ENCODE assay signal across 14 cellular contexts in genomic region chr7:40799-41750, GRCh38.
DNase-seq lines count a peak whose midpoint lies in the region; ATAC-seq and TF ChIP-seq lines count a peak whose summit lies in the region.
"Had no signal": no experiment of that assay in that cellular context is flagged by ENCODE, and none has a peak within 500 bp of the region (broad histone marks: within the 10 kb centered on the region; RNA-seq: fewer than 3 reads in every experiment).

No MANE protein-coding gene starts in this region.

- H3K4me3 ChIP-seq in ascending aorta (no peak overlapping the region), mesenchymal stem cell (ENCODE audit: insufficient read depth in 1 of 2, low read depth in 1 of 2, low read length in 2 of 2) (no peak overlapping the region)
- H3K4me3 ChIP-seq: coronary artery had no signal

- DNase-seq in activated CD4-positive, alpha-beta T cell treated with anti-CD3 and anti-CD28 coated beads, Interleukin-2, amount 10 ng/mL, durations not matched to agents 24 days and 14 days, result peak; percentile 51
- DNase-seq in activated CD4-positive, alpha-beta T cell treated with anti-CD3 and anti-CD28 coated beads for 1 hour, result no peak
- DNase-seq in ascending aorta (ENCODE audit: low spot score in 2 of 2) (peak; percentile 5 to 52), mesenchymal stem cell (no peak), dermis blood vessel endothelial cell (no peak)
- peak; percentile 1 to 41 for DNase-seq in stimulated activated effector memory CD8-positive, alpha-beta T cell treated with anti-CD3 and anti-CD28 coated beads, Interleukin-12 subunit alpha, Interleukin-12 subunit beta, amount 100 ng/mL, for 72 hours (ENCODE audit: low spot score in 2 of 2)
- DNase-seq: 8988T, DMS79, NCI-H1436 treated with DMSO at 0.1 percent for 48 hours, NCI-H446 treated with DMSO at 0.1 percent for 48 hours had no signal

- H3K4me1 Mint-ChIP-seq in activated CD4-positive, alpha-beta T cell treated with anti-CD3 and anti-CD28 coated beads, Interleukin-2, amount 10 ng/mL, durations not matched to agents 24 days and 14 days, result no peaks in the 10 kb centered on the region
- H3K4me1 Mint-ChIP-seq in stimulated activated effector memory CD8-positive, alpha-beta T cell treated with anti-CD3 and anti-CD28 coated beads, Interleukin-12 subunit alpha, Interleukin-12 subunit beta, amount 100 ng/mL, for 72 hours, result no peaks in the 10 kb centered on the region

- H2BK12ac ChIP-seq in mesenchymal stem cell (ENCODE audit: low read length in 2 of 2), result no peak overlapping the region

- H3K9me3 ChIP-seq in ascending aorta (no peaks in the 10 kb centered on the region), mesenchymal stem cell (ENCODE audit: control insufficient read depth, low read length) (no peaks in the 10 kb centered on the region)

- no peak overlapping the region for H3K27ac Mint-ChIP-seq in activated CD4-positive, alpha-beta T cell treated with anti-CD3 and anti-CD28 coated beads, Interleukin-2, amount 10 ng/mL, durations not matched to agents 24 days and 14 days
- H3K27ac Mint-ChIP-seq in stimulated activated effector memory CD8-positive, alpha-beta T cell treated with anti-CD3 and anti-CD28 coated beads, Interleukin-12 subunit alpha, Interleukin-12 subunit beta, amount 100 ng/mL, for 72 hours, result no peak overlapping the region

- H3K23ac ChIP-seq in mesenchymal stem cell (ENCODE audit: low read length in 2 of 2), result no peak overlapping the region

- no peak overlapping the region for H3K18ac ChIP-seq in mesenchymal stem cell (ENCODE audit: low read depth in 1 of 2, low read length in 2 of 2)

- intact Hi-C loops in activated CD4-positive, alpha-beta T cell treated with anti-CD3 and anti-CD28 coated beads, Interleukin-2, amount 10 ng/mL, durations not matched to agents 24 days and 14 days (cut with micrococcal nuclease), result no loop called here
- intact Hi-C loops in ascending aorta (cut with DNase I), result no loop called here

- no peak overlapping the region for H3K4me3 Mint-ChIP-seq in activated CD4-positive, alpha-beta T cell treated with anti-CD3 and anti-CD28 coated beads, Interleukin-2, amount 10 ng/mL, durations not matched to agents 24 days and 14 days
- H3K4me3 Mint-ChIP-seq in stimulated activated effector memory CD8-positive, alpha-beta T cell treated with anti-CD3 and anti-CD28 coated beads, Interleukin-12 subunit alpha, Interleukin-12 subunit beta, amount 100 ng/mL, for 72 hours, result no peak overlapping the region

- no peak overlapping the region for H4K8ac ChIP-seq in mesenchymal stem cell (ENCODE audit: low read length)

- no peak overlapping the region for H2BK5ac ChIP-seq in mesenchymal stem cell (ENCODE audit: low read depth, low read length, poor library complexity, severe bottlenecking)

- no peaks in the 10 kb centered on the region for H3K4me1 ChIP-seq in ascending aorta
- H3K4me1 ChIP-seq in mesenchymal stem cell (ENCODE audit: control insufficient read depth, insufficient read depth, low read depth, low read length), result peaks cover 2% of the 10 kb centered on the region

- no peaks in the 10 kb centered on the region for H3K9me3 Mint-ChIP-seq in activated CD4-positive, alpha-beta T cell treated with anti-CD3 and anti-CD28 coated beads, Interleukin-2, amount 10 ng/mL, durations not matched to agents 24 days and 14 days
- no peaks in the 10 kb centered on the region for H3K9me3 Mint-ChIP-seq in stimulated activated effector memory CD8-positive, alpha-beta T cell treated with anti-CD3 and anti-CD28 coated beads, Interleukin-12 subunit alpha, Interleukin-12 subunit beta, amount 100 ng/mL, for 72 hours

- no peak for ATAC-seq in stimulated activated effector memory CD8-positive, alpha-beta T cell treated with anti-CD3 and anti-CD28 coated beads, Interleukin-12 subunit alpha, Interleukin-12 subunit beta, amount 100 ng/mL, for 72 hours
- ATAC-seq in SK-N-SH treated with all-trans-retinoic acid at 6 μM for 48 hours (no peak), HG02840 (IDR thresholded peaks at IDR 0.05; ENCODE audit: low FRiP score, unreplicated experiment) (no peak)

- no peak overlapping the region for H2AK5ac ChIP-seq in mesenchymal stem cell (ENCODE audit: low read length, severe bottlenecking)

- H3K79me1 ChIP-seq in mesenchymal stem cell (replicated peaks; ENCODE audit: low read length, poor library complexity, severe bottlenecking), result no peaks in the 10 kb centered on the region

- WGBS in mesenchymal stem cell, result 86% methylated on average over 15 of the region's 16 CpGs

- H3K27me3 Mint-ChIP-seq in activated CD4-positive, alpha-beta T cell treated with anti-CD3 and anti-CD28 coated beads, Interleukin-2, amount 10 ng/mL, durations not matched to agents 24 days and 14 days, result no peaks in the 10 kb centered on the region

- no peak overlapping the region for H3K4ac ChIP-seq in mesenchymal stem cell (ENCODE audit: low read depth in 1 of 2, low read length in 2 of 2)

- H2BK120ac ChIP-seq in mesenchymal stem cell (ENCODE audit: low read depth, low read length), result no peak overlapping the region

- H3K27me3 ChIP-seq in ascending aorta (no peaks in the 10 kb centered on the region), mesenchymal stem cell (ENCODE audit: control insufficient read depth in 1 of 2, insufficient read depth in 1 of 2, low read length in 2 of 2) (peaks cover under 1 to 37% of the 10 kb centered on the region in 2 experiments)

- no peak overlapping the region for H2AFZ ChIP-seq in mesenchymal stem cell (ENCODE audit: low read depth, low read length)

- H3K9ac ChIP-seq in mesenchymal stem cell (ENCODE audit: low read length), result peak overlapping the region; percentile 32

- H3K14ac ChIP-seq in mesenchymal stem cell (ENCODE audit: low read length in 2 of 2), result peak overlapping the region in 1 of 2 experiments; percentile 44

- H4K91ac ChIP-seq in mesenchymal stem cell (ENCODE audit: low read length), result no peak overlapping the region

- no peak for TF ChIP-seq CTCF in ascending aorta (IDR thresholded peaks at IDR 0.05)

- H3K36me3 ChIP-seq in ascending aorta, result no peaks in the 10 kb centered on the region
- no peaks in the 10 kb centered on the region for H3K36me3 ChIP-seq in mesenchymal stem cell (ENCODE audit: control insufficient read depth in 1 of 2, insufficient read depth in 2 of 2, low read depth in 1 of 2, low read length in 2 of 2)

- H2BK15ac ChIP-seq in mesenchymal stem cell (ENCODE audit: low read depth, poor library complexity, severe bottlenecking), result no peak overlapping the region

- no peak overlapping the region for H3K4me2 ChIP-seq in mesenchymal stem cell (ENCODE audit: low read length, poor library complexity, severe bottlenecking)

- H3K36me3 Mint-ChIP-seq in activated CD4-positive, alpha-beta T cell treated with anti-CD3 and anti-CD28 coated beads, Interleukin-2, amount 10 ng/mL, durations not matched to agents 24 days and 14 days (ENCODE audit: low read depth), result no peaks in the 10 kb centered on the region
- no peaks in the 10 kb centered on the region for H3K36me3 Mint-ChIP-seq in stimulated activated effector memory CD8-positive, alpha-beta T cell treated with anti-CD3 and anti-CD28 coated beads, Interleukin-12 subunit alpha, Interleukin-12 subunit beta, amount 100 ng/mL, for 72 hours

- no peak overlapping the region for H3K27ac ChIP-seq in ascending aorta
- H3K27ac ChIP-seq in mesenchymal stem cell (ENCODE audit: low read length, poor library complexity, severe bottlenecking), result no peak overlapping the region
- H3K27ac ChIP-seq: C4-2B, coronary artery had no signal

TF ChIP-seq in SK-N-SH treated with all-trans-retinoic acid at 6 μM for 48 hours, 23 proteins besides CTCF, POLR2A, EP300 and RAD21 (continues in another document):
- TF ChIP-seq OSR1 (CRISPR knock-in tag; IDR thresholded peaks at IDR 0.05), result no peak
- no peak for TF ChIP-seq TOX (CRISPR knock-in tag; IDR thresholded peaks at IDR 0.05; ENCODE audit: borderline replicate concordance)
- TF ChIP-seq, protein P1, sequence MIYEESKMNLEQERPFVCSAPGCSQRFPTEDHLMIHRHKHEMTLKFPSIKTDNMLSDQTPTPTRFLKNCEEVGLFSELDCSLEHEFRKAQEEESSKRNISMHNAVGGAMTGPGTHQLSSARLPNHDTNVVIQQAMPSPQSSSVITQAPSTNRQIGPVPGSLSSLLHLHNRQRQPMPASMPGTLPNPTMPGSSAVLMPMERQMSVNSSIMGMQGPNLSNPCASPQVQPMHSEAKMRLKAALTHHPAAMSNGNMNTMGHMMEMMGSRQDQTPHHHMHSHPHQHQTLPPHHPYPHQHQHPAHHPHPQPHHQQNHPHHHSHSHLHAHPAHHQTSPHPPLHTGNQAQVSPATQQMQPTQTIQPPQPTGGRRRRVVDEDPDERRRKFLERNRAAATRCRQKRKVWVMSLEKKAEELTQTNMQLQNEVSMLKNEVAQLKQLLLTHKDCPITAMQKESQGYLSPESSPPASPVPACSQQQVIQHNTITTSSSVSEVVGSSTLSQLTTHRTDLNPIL (CRISPR knock-in tag; IDR thresholded peaks at IDR 0.05; ENCODE audit: low read depth), result no peak
- TF ChIP-seq PATZ1 (CRISPR knock-in tag; IDR thresholded peaks at IDR 0.05; ENCODE audit: borderline replicate concordance), result no peak
- no peak for TF ChIP-seq CSDC2 (CRISPR knock-in tag; IDR thresholded peaks at IDR 0.05)
- TF ChIP-seq SNAI2 (CRISPR knock-in tag; IDR thresholded peaks at IDR 0.05), result no peak
- no peak for TF ChIP-seq ZNF565 (CRISPR knock-in tag; conservative IDR thresholded peaks at IDR 0.05; ENCODE audit: low read depth)
- TF ChIP-seq RARB (CRISPR knock-in tag; IDR thresholded peaks at IDR 0.05), result no peak
- no peak for TF ChIP-seq ZFP3 (CRISPR knock-in tag; IDR thresholded peaks at IDR 0.05)
- no peak for TF ChIP-seq ISL1 (CRISPR knock-in tag; IDR thresholded peaks at IDR 0.05)
- TF ChIP-seq PPARA (CRISPR knock-in tag; IDR thresholded peaks at IDR 0.05; ENCODE audit: borderline replicate concordance), result no peak
- TF ChIP-seq BACH2 (CRISPR knock-in tag; IDR thresholded peaks at IDR 0.05; ENCODE audit: borderline replicate concordance), result no peak
- no peak for TF ChIP-seq ARNTL (CRISPR knock-in tag; IDR thresholded peaks at IDR 0.05; ENCODE audit: borderline replicate concordance, low read depth)

Comparison
In these comparisons a context has a peak if more than half of its experiments do, and no peak if none do; other contexts are left out.
1. DNase-seq: peak in activated CD4-positive, alpha-beta T cell treated with anti-CD3 and anti-CD28 coated beads, Interleukin-2, amount 10 ng/mL, durations not matched to agents 24 days and 14 days (single experiment), ascending aorta (2 of 2) and stimulated activated effector memory CD8-positive, alpha-beta T cell treated with anti-CD3 and anti-CD28 coated beads, Interleukin-12 subunit alpha, Interleukin-12 subunit beta, amount 100 ng/mL, for 72 hours (2 of 2); none in activated CD4-positive, alpha-beta T cell treated with anti-CD3 and anti-CD28 coated beads for 1 hour (single experiment), mesenchymal stem cell (single experiment) and dermis blood vessel endothelial cell (single experiment).